In genomic region chr22:47247609-47248240, GRCh38 we compare ENCODE assay signal across 21 cellular contexts.
DNase-seq lines count a peak whose midpoint lies in the region; ATAC-seq and TF ChIP-seq lines count a peak whose summit lies in the region.
"Had no signal": no experiment of that assay in that cellular context is flagged by ENCODE, and none has a peak within 500 bp of the region (broad histone marks: within the 10 kb centered on the region; RNA-seq: fewer than 3 reads in every experiment).

No MANE protein-coding gene starts in this region.

- POLR2A ChIA-PET in Panc1 (lab: Charles Lee) = interaction anchor here (0.6 kb wide), 1 partner anchor 127 kb away, joined by 5 read pairs; no protein-coding TSS in a partner anchor

- peak; percentile 9; the same call in 1 of the 2 replicates for TF ChIP-seq RAD21 in Ishikawa (IDR thresholded peaks at IDR 0.05; ENCODE audit: low read depth)

- H3K9me3 Mint-ChIP-seq in stimulated activated memory B cell treated with anti-CD40 and anti-IgM and Interleukin-4, amounts not matched to agents 10 μg/mL and 1 μg/mL and 100 μg/mL, for 72 hours = peaks cover 21% of the 10 kb centered on the region
- peaks cover 8 to 15% of the 10 kb centered on the region in 2 donors for H3K9me3 Mint-ChIP-seq in stimulated activated naive B cell treated with anti-CD40 and anti-IgM and Interleukin-4, amounts not matched to agents 10 μg/mL and 1 μg/mL and 100 μg/mL, for 72 hours
- H3K9me3 Mint-ChIP-seq: CD8-positive, alpha-beta T cell had no signal

- no peaks in the 10 kb centered on the region for H3K36me3 Mint-ChIP-seq in stimulated activated memory B cell treated with anti-CD40 and anti-IgM and Interleukin-4, amounts not matched to agents 10 μg/mL and 1 μg/mL and 100 μg/mL, for 72 hours
- peaks cover 4 to 5% of the 10 kb centered on the region in 2 donors for H3K36me3 Mint-ChIP-seq in stimulated activated naive B cell treated with anti-CD40 and anti-IgM and Interleukin-4, amounts not matched to agents 10 μg/mL and 1 μg/mL and 100 μg/mL, for 72 hours
- H3K36me3 Mint-ChIP-seq: CD8-positive, alpha-beta T cell had no signal

- H3K4me1 ChIP-seq in Panc1 (ENCODE audit: control insufficient read depth, insufficient read depth, low read length) = no peaks in the 10 kb centered on the region
- H3K4me1 ChIP-seq: Caco-2 had no signal

- H3K4me1 Mint-ChIP-seq in stimulated activated memory B cell treated with anti-CD40 and anti-IgM and Interleukin-4, amounts not matched to agents 10 μg/mL and 1 μg/mL and 100 μg/mL, for 72 hours = no peaks in the 10 kb centered on the region
- H3K4me1 Mint-ChIP-seq in stimulated activated naive B cell treated with anti-CD40 and anti-IgM and Interleukin-4, amounts not matched to agents 10 μg/mL and 1 μg/mL and 100 μg/mL, for 72 hours = no peaks in the 10 kb centered on the region

- TF ChIP-seq EP300 in Ishikawa (IDR thresholded peaks at IDR 0.05; ENCODE audit: borderline replicate concordance) = no peak

- CTCF ChIA-PET in Panc1 (lab: Charles Lee) = interaction anchor here (0.6 kb wide), 1 partner anchor 545 kb away, joined by 5 read pairs; no protein-coding TSS in a partner anchor

- H3K4me3 Mint-ChIP-seq in stimulated activated memory B cell treated with anti-CD40 and anti-IgM and Interleukin-4, amounts not matched to agents 10 μg/mL and 1 μg/mL and 100 μg/mL, for 72 hours = no peak overlapping the region
- no peak overlapping the region for H3K4me3 Mint-ChIP-seq in stimulated activated naive B cell treated with anti-CD40 and anti-IgM and Interleukin-4, amounts not matched to agents 10 μg/mL and 1 μg/mL and 100 μg/mL, for 72 hours
- H3K4me3 Mint-ChIP-seq: CD8-positive, alpha-beta T cell had no signal

- no peak overlapping the region for H3K27ac Mint-ChIP-seq in stimulated activated memory B cell treated with anti-CD40 and anti-IgM and Interleukin-4, amounts not matched to agents 10 μg/mL and 1 μg/mL and 100 μg/mL, for 72 hours
- no peak overlapping the region for H3K27ac Mint-ChIP-seq in stimulated activated naive B cell treated with anti-CD40 and anti-IgM and Interleukin-4, amounts not matched to agents 10 μg/mL and 1 μg/mL and 100 μg/mL, for 72 hours
- H3K27ac Mint-ChIP-seq: CD8-positive, alpha-beta T cell had no signal

- BruUV-seq in Panc1 (replicated peaks; lab: Mats Ljungman, UMichigan) = no TSS peak

- no peaks in the 10 kb centered on the region; the same call in 1 of the 2 replicates for H3K27me3 ChIP-seq in Panc1 (ENCODE audit: control insufficient read depth, insufficient read depth, low read length)

- intact Hi-C loops in Panc1 (cut with micrococcal nuclease; ENCODE audit: unreplicated experiment) = no loop called here

- no peak for ATAC-seq in Panc1
- ATAC-seq in left lobe of liver = no peak
- ATAC-seq in stimulated activated memory B cell treated with anti-CD40 and anti-IgM and Interleukin-4, amounts not matched to agents 10 μg/mL and 1 μg/mL and 100 μg/mL, for 72 hours = peak; percentile 27
- no peak for ATAC-seq in GM19467 (IDR thresholded peaks at IDR 0.05; ENCODE audit: unreplicated experiment)
- ATAC-seq in stimulated activated naive B cell treated with anti-CD40 and anti-IgM and Interleukin-4, amounts not matched to agents 10 μg/mL and 1 μg/mL and 100 μg/mL, for 72 hours (replicated peaks) = no peak
- ATAC-seq: CD8-positive, alpha-beta T cell; K562 had no signal

- H3K36me3 ChIP-seq in Panc1 (ENCODE audit: control insufficient read depth, insufficient read depth, low read length) = no peaks in the 10 kb centered on the region

- peaks cover 46% of the 10 kb centered on the region for H3K27me3 Mint-ChIP-seq in stimulated activated memory B cell treated with anti-CD40 and anti-IgM and Interleukin-4, amounts not matched to agents 10 μg/mL and 1 μg/mL and 100 μg/mL, for 72 hours
- peaks cover 54 to 62% of the 10 kb centered on the region in 2 donors for H3K27me3 Mint-ChIP-seq in stimulated activated naive B cell treated with anti-CD40 and anti-IgM and Interleukin-4, amounts not matched to agents 10 μg/mL and 1 μg/mL and 100 μg/mL, for 72 hours

- H3K27ac ChIP-seq in Panc1 (ENCODE audit: low read length) = no peak overlapping the region
- H3K27ac ChIP-seq: C4-2B, HL-60, RWPE1 had no signal

- in situ Hi-C loops in Panc1 (cut with HindIII; ENCODE audit: low pct_unique_long_range_greater_than_20kb, low sequenced_read_pairs) = no loop called here

- no peak for DNase-seq in Panc1 (ENCODE audit: low read depth, low spot score)
- peak; percentile 33 for DNase-seq in left lobe of liver (ENCODE audit: low spot score)
- no peak for DNase-seq in HPDE6-E6E7 (ENCODE audit: extremely low spot score)
- no peak for DNase-seq in stimulated activated naive B cell treated with anti-CD40 and anti-IgM and Interleukin-4, amounts not matched to agents 10 μg/mL and 1 μg/mL and 100 μg/mL, for 72 hours
- DNase-seq: Caco-2; CD8-positive, alpha-beta T cell; DMS79 treated with DMSO at 0.1 percent for 48 hours; GF-D8; Kasumi-1; NCI-H1105; NCI-H1436 treated with DMSO at 0.1 percent for 48 hours; NCI-H187 treated with DMSO at 0.1 percent for 48 hours; NCI-H524 treated with DMSO at 0.1 percent for 48 hours; SHP77 had no signal

- no peaks in the 10 kb centered on the region for H3K9me3 ChIP-seq in Panc1 (ENCODE audit: control insufficient read depth, insufficient read depth, low read depth, low read length)
- H3K9me3 ChIP-seq: Caco-2 had no signal

- H3K4me3 ChIP-seq in Panc1 (ENCODE audit: low read depth in 2 of 2, low read length in 2 of 2) = no peak overlapping the region
- H3K4me3 ChIP-seq: K562 had no signal

- peak; percentile 35 for TF ChIP-seq CTCF in Panc1 (IDR thresholded peaks at IDR 0.05)

TF ChIP-seq in Ishikawa, 13 proteins besides CTCF, POLR2A, EP300 and RAD21:
- TF ChIP-seq MAX (IDR thresholded peaks at IDR 0.05) (no peak), TAF1 (IDR thresholded peaks at IDR 0.05; ENCODE audit: low read depth) (no peak), NFIC (IDR thresholded peaks at IDR 0.05) (no peak), FOXM1 (IDR thresholded peaks at IDR 0.05; ENCODE audit: borderline replicate concordance, low read depth) (no peak), CREB1 (IDR thresholded peaks at IDR 0.05; ENCODE audit: low read depth) (no peak), ZBTB7A (IDR thresholded peaks at IDR 0.05; ENCODE audit: low read depth) (no peak), CEBPB (IDR thresholded peaks at IDR 0.05) (no peak), USF1 (IDR thresholded peaks at IDR 0.05) (no peak), EGR1 (IDR thresholded peaks at IDR 0.05) (no peak), REST (IDR thresholded peaks at IDR 0.05; ENCODE audit: low read depth) (no peak), YY1 (IDR thresholded peaks at IDR 0.05; ENCODE audit: low read depth) (no peak), TCF12 (IDR thresholded peaks at IDR 0.05; ENCODE audit: low read depth) (no peak), TEAD4 (IDR thresholded peaks at IDR 0.05) (no peak)
